Comparison of ENCODE assay signal across 17 cellular contexts in genomic region chr17:57236686-57237299, GRCh38. TPM values are rescaled to one million over a fixed set of nuclear protein-coding genes. Genes with fewer than 3 reads are reported as not detected.
A peak's percentile ranks its signal among the peaks of the same experiment; 100 is the strongest.
DNase-seq lines count a peak whose midpoint lies in the region; ATAC-seq, FAIRE-seq and TF ChIP-seq lines count a peak whose summit lies in the region.
"Had no signal": no experiment of that assay in that cellular context is flagged by ENCODE, and none has a peak within 500 bp of the region (broad histone marks: within the 10 kb centered on the region; RNA-seq: fewer than 3 reads in every experiment).

No MANE protein-coding gene starts in this region.

- peak overlapping the region; percentile 51 for H2BK120ac ChIP-seq in neuronal stem cell (ENCODE audit: low read depth, low read length)

- H3K14ac ChIP-seq in neuronal stem cell (ENCODE audit: low read length): no peak overlapping the region

- H2BK12ac ChIP-seq in neuronal stem cell (ENCODE audit: low read length): no peak overlapping the region

- H3K27ac ChIP-seq in RWPE2 (ENCODE audit: poor library complexity, severe bottlenecking): no peak overlapping the region
- H3K27ac ChIP-seq in neuronal stem cell (replicated peaks; ENCODE audit: low read length): no peak overlapping the region
- H3K27ac ChIP-seq: SK-N-MC had no signal

- H3K4ac ChIP-seq in neuronal stem cell (ENCODE audit: low read length): no peak overlapping the region

- H3K36me3 ChIP-seq in RWPE2 (ENCODE audit: low read depth): no peaks in the 10 kb centered on the region
- no peaks in the 10 kb centered on the region for H3K36me3 ChIP-seq in neuronal stem cell (replicated peaks in 1 of 2; ENCODE audit: control insufficient read depth in 2 of 2, insufficient read depth in 2 of 2, low read length in 2 of 2)
- H3K36me3 ChIP-seq: HAP-1 had no signal

- TF ChIP-seq CTCF in RWPE2 (IDR thresholded peaks at IDR 0.05; ENCODE audit: poor library complexity, severe bottlenecking): no peak

- WGBS in neuronal stem cell (ENCODE audit: extremely low coverage in 2 of 2, insufficient read length in 2 of 2, insufficient replicate concordance in 1 of 2), 2 donors: no CpG with 5 or more reads among the region's 5 CpGs

- FAIRE-seq in HTR-8/SVneo (lab: Jason Lieb, UNC): peak; percentile 44

- H3K9me3 ChIP-seq in RWPE2 (ENCODE audit: severe bottlenecking) (no peaks in the 10 kb centered on the region), neuronal stem cell (replicated peaks in 1 of 2; ENCODE audit: control insufficient read depth in 2 of 2, insufficient read depth in 1 of 2, low read depth in 1 of 2, low read length in 2 of 2) (no peaks in the 10 kb centered on the region)
- H3K9me3 ChIP-seq: HAP-1 had no signal

- H3K27me3 ChIP-seq in RWPE2 (ENCODE audit: insufficient read depth, poor library complexity, severe bottlenecking): no peaks in the 10 kb centered on the region
- H3K27me3 ChIP-seq in neuronal stem cell (ENCODE audit: control insufficient read depth in 3 of 3, insufficient read depth in 3 of 3, low read depth in 1 of 3, low read length in 3 of 3): no peaks in the 10 kb centered on the region

- peak; percentile 61 for ATAC-seq in RWPE2 (ENCODE audit: low read depth)
- ATAC-seq: Panc1, Right ventricle myocardium inferior had no signal

- H3K9ac ChIP-seq in neuronal stem cell (ENCODE audit: low read depth, low read length, poor library complexity): no peak overlapping the region

- H3K4me1 ChIP-seq in RWPE2 (ENCODE audit: insufficient read depth, poor library complexity, severe bottlenecking) (peaks cover 6% of the 10 kb centered on the region), neuronal stem cell (ENCODE audit: control insufficient read depth in 2 of 2, insufficient read depth in 1 of 2, low read depth in 1 of 2, low read length in 2 of 2) (peaks cover 4 to 6% of the 10 kb centered on the region in 2 donors)
- H3K4me1 ChIP-seq: HAP-1 had no signal

- H2AFZ ChIP-seq in neuronal stem cell (ENCODE audit: low read length): peak overlapping the region; percentile 10

- peak overlapping the region; percentile 40 for H3K18ac ChIP-seq in neuronal stem cell (ENCODE audit: low read length)

- H3K79me1 ChIP-seq in neuronal stem cell (ENCODE audit: low read depth, low read length): no peaks in the 10 kb centered on the region

- H3K23ac ChIP-seq in neuronal stem cell (ENCODE audit: low read depth, low read length, poor library complexity): no peak overlapping the region

- no peak overlapping the region for H4K91ac ChIP-seq in neuronal stem cell (ENCODE audit: low read depth, low read length, poor library complexity)

- H2BK15ac ChIP-seq in neuronal stem cell (ENCODE audit: low read length): peak overlapping the region; percentile 69

- no peak overlapping the region for H3K4me3 ChIP-seq in RWPE2 (ENCODE audit: severe bottlenecking)
- H3K4me3 ChIP-seq in neuronal stem cell (ENCODE audit: low read length in 2 of 2): no peak overlapping the region
- H3K4me3 ChIP-seq: HAP-1, SK-N-MC had no signal

- H2AK5ac ChIP-seq in neuronal stem cell (ENCODE audit: low read depth, low read length): no peak overlapping the region

- peak; percentile 76 for DNase-seq in DMS79 treated with DMSO at 0.1 percent for 48 hours (lab: John Stamatoyannopoulos, UW)
- no peak for DNase-seq in HTR-8/SVneo (ENCODE audit: insufficient read length, low spot score)
- DNase-seq in RWPE2 (ENCODE audit: low spot score): no peak
- no peak for DNase-seq in neuronal stem cell (ENCODE audit: low spot score)
- DNase-seq in activated naive CD4-positive, alpha-beta T cell treated with anti-CD3 and anti-CD28 coated beads, Interleukin-2, amount 50 U/mL, for 16 hours: no peak
- DNase-seq in activated T-cell treated with anti-CD3 and anti-CD28 coated beads for 4 hours: no peak
- DNase-seq in mesenteric fat pad (ENCODE audit: low spot score): no peak
- DNase-seq: ACHN, COR-L47, DMS53, NCI-H1694, NCI-H446, NCI-H82 had no signal

- H3K4me2 ChIP-seq in neuronal stem cell (ENCODE audit: insufficient read depth, low read length, poor library complexity, severe bottlenecking): no peak overlapping the region

- no peak overlapping the region for H4K8ac ChIP-seq in neuronal stem cell (ENCODE audit: low read depth, low read length)

- H2BK5ac ChIP-seq in neuronal stem cell (ENCODE audit: low read length): peak overlapping the region; percentile 66

RNA-seq across cellular contexts. Expression of gene MSI2, which starts 19.5 kb away (rescaled TPM):
- polyA plus RNA-seq in neuronal stem cell (2013, experiment 1 of 2): 56.3 TPM
- 58.0 TPM for polyA plus RNA-seq in neuronal stem cell (2013, experiment 2 of 2)
- total RNA-seq in mesenteric fat pad: 28.0 TPM
